Comparison of ENCODE assay signal across 7 cellular contexts in the genomic region with DNA sequence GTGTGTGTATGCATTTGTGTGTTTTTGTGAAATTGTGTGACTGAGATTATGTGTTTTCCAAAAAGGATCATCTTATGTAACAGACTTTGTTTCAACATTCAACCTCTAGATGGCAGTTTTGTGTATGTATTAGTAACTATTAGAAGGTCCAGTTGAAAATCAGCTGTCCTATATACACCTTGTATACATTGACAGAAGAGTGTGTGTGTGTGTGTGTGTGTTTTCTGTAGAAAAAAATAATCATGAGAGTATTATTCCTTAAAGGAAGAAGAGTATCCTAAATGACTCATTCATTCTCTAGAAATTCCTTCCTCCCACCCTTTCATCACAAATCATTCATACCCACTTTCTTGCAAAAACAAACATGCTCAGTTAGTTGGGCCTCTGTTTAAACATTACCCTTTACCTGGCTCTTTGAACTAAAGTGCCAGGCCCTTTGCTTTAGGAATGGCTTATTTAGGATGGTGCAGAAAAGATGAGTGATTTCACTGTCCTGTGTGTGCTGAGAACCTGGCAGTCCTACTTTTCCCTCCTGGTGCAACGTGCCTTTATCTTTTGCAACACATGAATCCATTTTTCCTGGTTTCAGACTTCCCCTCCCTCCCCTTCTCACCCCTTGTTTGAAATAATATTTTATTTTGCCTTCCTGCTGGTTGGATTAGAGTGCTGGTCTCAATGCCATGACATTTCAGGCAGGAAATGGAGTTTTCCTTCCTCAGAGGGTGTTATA.
DNase-seq lines count a peak whose midpoint lies in the region; TF ChIP-seq lines count a peak whose summit lies in the region.

No MANE protein-coding gene starts in this region.

- no peaks in the 10 kb centered on the region for H3K9me3 Mint-ChIP-seq in type B pancreatic cell

- peak; percentile 50 for DNase-seq in GM03348 (ENCODE audit: low spot score)
- peak; percentile 49 for DNase-seq in H4 (ENCODE audit: low spot score)
- peak; percentile 2 for DNase-seq in NCI-H146 treated with DMSO at 0.1 percent for 48 hours (lab: John Stamatoyannopoulos, UW; ENCODE audit: unreplicated experiment)
- DNase-seq in amniotic stem cell (lab: John Stamatoyannopoulos, UW): peak; percentile 23
- peak; percentile 84 for DNase-seq in inferior parietal cortex (ENCODE audit: extremely low spot score)
- DNase-seq in type B pancreatic cell (ENCODE audit: extremely low spot score, unreplicated experiment): no peak
- no peak for DNase-seq in posterior vena cava (ENCODE audit: low spot score)

- peaks cover 4% of the 10 kb centered on the region for H3K36me3 Mint-ChIP-seq in type B pancreatic cell

- intact Hi-C loops in posterior vena cava (cut with DNase I): loop anchor here (5.0 to 10.0 kb wide), 3 partner anchors 482 to 1222 kb away; a partner anchor contains a TSS

- H3K4me3 Mint-ChIP-seq in type B pancreatic cell: no peak overlapping the region

- H3K27me3 Mint-ChIP-seq in type B pancreatic cell: no peaks in the 10 kb centered on the region

- TF ChIP-seq CTCF in type B pancreatic cell (conservative IDR thresholded peaks at IDR 0.05): peak; percentile 75

- H3K27ac Mint-ChIP-seq in type B pancreatic cell: no peak overlapping the region

- H3K4me1 Mint-ChIP-seq in type B pancreatic cell (ENCODE audit: unreplicated experiment): peaks cover 24% of the 10 kb centered on the region

Comparison
In these comparisons a context has a peak if more than half of its experiments do, and no peak if none do; other contexts are left out.
1. DNase-seq: peak in GM03348 (single experiment), H4 (single experiment), NCI-H146 treated with DMSO at 0.1 percent for 48 hours (single experiment), amniotic stem cell (single experiment) and inferior parietal cortex (single experiment); none in type B pancreatic cell (single experiment) and posterior vena cava (single experiment).